ENCODE assay signal across 16 cellular contexts in the genomic region with DNA sequence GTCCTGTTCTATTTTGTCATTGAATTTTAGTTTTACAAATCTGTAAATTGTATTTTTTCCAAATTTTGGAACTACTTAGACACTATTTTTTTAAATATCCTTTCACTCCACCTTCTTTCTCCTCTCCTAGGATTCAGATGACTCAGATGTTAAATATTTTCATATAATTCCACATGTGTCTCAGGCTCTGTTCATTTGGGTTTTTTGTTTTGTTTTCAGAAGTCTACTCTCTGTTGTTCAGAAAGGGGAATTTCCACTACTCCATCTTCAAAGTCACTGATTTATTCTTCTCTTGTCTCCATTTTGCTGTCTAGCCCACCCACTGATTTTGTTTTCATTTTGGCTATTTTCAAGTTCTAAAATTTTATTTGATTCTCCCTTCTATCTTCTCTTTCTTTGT.
DNase-seq lines count a peak whose midpoint lies in the region; FAIRE-seq and TF ChIP-seq lines count a peak whose summit lies in the region.
"Had no signal": no experiment of that assay in that cellular context is flagged by ENCODE, and none has a peak within 500 bp of the region (broad histone marks: within the 10 kb centered on the region; RNA-seq: fewer than 3 reads in every experiment).

No MANE protein-coding gene starts in this region.

- no peak for TF ChIP-seq CTCF in bronchial epithelial cell (IDR thresholded peaks at IDR 0.05; ENCODE audit: insufficient read depth, low read length, severe bottlenecking)

- no peaks in the 10 kb centered on the region for H3K36me3 ChIP-seq in bronchial epithelial cell (ENCODE audit: control insufficient read depth, insufficient read depth, low read length)
- H3K36me3 ChIP-seq: esophagus muscularis mucosa, spleen had no signal

- in situ Hi-C loops in ACHN (cut with HindIII; ENCODE audit: low pct_ligation_motif_present, low pct_unique_long_range_greater_than_20kb, low sequenced_read_pairs) = no loop called here

- FAIRE-seq in bronchial epithelial cell (lab: Jason Lieb, UNC) = no peak
- FAIRE-seq: A549 had no signal

- peak; percentile 27 for DNase-seq in ACHN
- peak; percentile 65 for DNase-seq in HT1080 (ENCODE audit: low read depth)
- DNase-seq in bronchial epithelial cell (ENCODE audit: low read depth) = peak; percentile 49
- peak; percentile 84 for DNase-seq in iris pigment epithelial cell (ENCODE audit: low read depth)
- DNase-seq in NOMO-1 (lab: John Stamatoyannopoulos, UW; ENCODE audit: unreplicated experiment in 2 of 2) = no peak
- DNase-seq in COLO829 (ENCODE audit: low spot score) = no peak
- no peak for DNase-seq in T1000 (lab: John Stamatoyannopoulos, UW)
- DNase-seq in NK-92 (lab: John Stamatoyannopoulos, UW; ENCODE audit: unreplicated experiment) = no peak
- DNase-seq: activated naive CD4-positive, alpha-beta T cell treated with anti-CD3 and anti-CD28 coated beads for 36 hours; NCI-H1105; NCI-H446; nucleus accumbens; spleen; stimulated activated naive CD8-positive, alpha-beta T cell treated with anti-CD3 and anti-CD28 coated beads, Interleukin-15, amount 100 ng/mL, for 72 hours had no signal

- no peaks in the 10 kb centered on the region for H3K27me3 ChIP-seq in bronchial epithelial cell (ENCODE audit: control insufficient read depth, insufficient read depth, low read length)
- H3K27me3 ChIP-seq: esophagus muscularis mucosa, spleen had no signal

- H3K4me3 ChIP-seq in bronchial epithelial cell (ENCODE audit: low read depth, low read length) = no peak overlapping the region
- H3K4me3 ChIP-seq: A549, esophagus muscularis mucosa, spleen had no signal

Comparison
In these comparisons a context has a peak if more than half of its experiments do, and no peak if none do; other contexts are left out.
1. DNase-seq: peak in ACHN (single experiment), HT1080 (single experiment), bronchial epithelial cell (single experiment) and iris pigment epithelial cell (single experiment); none in NOMO-1 (0 of 2), COLO829 (single experiment), T1000 (single experiment) and NK-92 (single experiment).